ENCODE assay signal across 8 cellular contexts in the genomic region with DNA sequence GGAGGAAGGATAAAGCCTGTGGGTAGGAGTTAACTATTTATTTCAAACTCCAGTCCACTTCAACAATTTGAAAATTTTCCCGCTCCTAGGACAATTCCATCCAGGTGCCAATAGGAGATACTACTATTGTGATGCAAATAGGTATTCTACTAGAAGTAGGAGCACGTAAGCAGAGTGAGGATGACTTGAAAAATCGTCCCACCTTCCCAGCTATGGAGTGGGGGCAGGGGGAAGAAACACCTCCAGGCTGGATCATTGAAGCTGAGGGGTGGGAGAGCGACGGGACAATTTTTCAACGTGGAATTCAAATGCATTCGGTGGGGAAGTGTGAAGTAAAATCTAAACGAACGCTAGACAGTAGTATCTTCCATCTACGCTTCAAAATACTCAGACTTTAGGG. TPM values are rescaled to one million over a fixed set of nuclear protein-coding genes. Genes with fewer than 3 reads are reported as not detected.
DNase-seq lines count a peak whose midpoint lies in the region; ATAC-seq and TF ChIP-seq lines count a peak whose summit lies in the region.

No MANE protein-coding gene starts in this region.

- H3K27me3 ChIP-seq in GM23338 (ENCODE audit: insufficient read depth): no peaks in the 10 kb centered on the region
- H3K27me3 ChIP-seq in smooth muscle cell (ENCODE audit: low read depth): no peaks in the 10 kb centered on the region

- H3K36me3 ChIP-seq in GM23338 (ENCODE audit: insufficient read depth) (no peaks in the 10 kb centered on the region), smooth muscle cell (ENCODE audit: low read depth) (no peaks in the 10 kb centered on the region)

- TF ChIP-seq CTCF in GM23338 (conservative IDR thresholded peaks at IDR 0.05; ENCODE audit: low read depth in 2 of 2) (no peak), smooth muscle cell (IDR thresholded peaks at IDR 0.05; ENCODE audit: borderline replicate concordance, insufficient read depth, poor library complexity, severe bottlenecking) (no peak)

- peak overlapping the region; percentile 91 for H3K27ac ChIP-seq in GM23338 (ENCODE audit: low read depth)
- H3K27ac ChIP-seq in smooth muscle cell (ENCODE audit: low read depth): peak overlapping the region; percentile 91

- peak overlapping the region; percentile 92 for H3K27ac Mint-ChIP-seq in GM23338
- H3K27ac Mint-ChIP-seq in activated T-helper 1 cell treated with anti-CD3 and anti-CD28 coated beads, Interleukin-12 subunit alpha, Interleukin-12 subunit beta, Interleukin-2, Interleukin-4 antibody, amounts not matched to agents 30 ng/mL and 10 ng/mL and 1 ng/mL, durations not matched to agents 14 hours and 24 hours and 36 hours: peak overlapping the region; percentile 55

- ATAC-seq in GM23338 (peak; percentile 47), GM21619 (IDR thresholded peaks at IDR 0.05; ENCODE audit: unreplicated experiment) (no peak), HG03469 (IDR thresholded peaks at IDR 0.05; ENCODE audit: unreplicated experiment) (no peak), GM21360 (IDR thresholded peaks at IDR 0.05; ENCODE audit: unreplicated experiment) (no peak)

- peak overlapping the region; percentile 88 for H3K4me3 ChIP-seq in GM23338
- H3K4me3 ChIP-seq in iPS-18c (ENCODE audit: insufficient read depth, low read depth, low read length): peak overlapping the region; percentile 72; the same call in 1 of the 2 replicates
- peak overlapping the region; percentile 98 for H3K4me3 ChIP-seq in smooth muscle cell

- no peaks in the 10 kb centered on the region for H3F3A ChIP-seq in GM23338 (replicated peaks; ENCODE audit: low read depth)
- H3F3A ChIP-seq in smooth muscle cell (ENCODE audit: low read depth): peaks cover 6% of the 10 kb centered on the region

- DNase-seq in GM23338 (ENCODE audit: low spot score): peak; percentile 73
- no peak for DNase-seq in activated T-helper 1 cell treated with anti-CD3 and anti-CD28 coated beads, Interleukin-12 subunit alpha, Interleukin-12 subunit beta, Interleukin-2, Interleukin-4 antibody, amounts not matched to agents 30 ng/mL and 10 ng/mL and 1 ng/mL, durations not matched to agents 14 hours and 24 hours and 36 hours (ENCODE audit: low spot score)
- no peak for DNase-seq in smooth muscle cell (lab: John Stamatoyannopoulos, UW; ENCODE audit: unreplicated experiment)
- no peak for DNase-seq in D341Med (ENCODE audit: low spot score)

- H3K9ac ChIP-seq in smooth muscle cell (ENCODE audit: low read depth): peak overlapping the region; percentile 94

- H3K79me2 ChIP-seq in GM23338 (replicated peaks; ENCODE audit: insufficient read depth): peaks cover 36% of the 10 kb centered on the region
- H3K79me2 ChIP-seq in smooth muscle cell (ENCODE audit: low read depth): peaks cover 40% of the 10 kb centered on the region

- H3K9me3 ChIP-seq in iPS-18c (ENCODE audit: control insufficient read depth, insufficient read depth, low read length) (no peaks in the 10 kb centered on the region), smooth muscle cell (replicated peaks; ENCODE audit: low read depth) (no peaks in the 10 kb centered on the region)

- H3K4me2 ChIP-seq in GM23338 (peak overlapping the region; percentile 76), smooth muscle cell (peak overlapping the region; percentile 88)

- H2AFZ ChIP-seq in GM23338: 0 out of 2 replicates have a peak overlapping the region, but pooled peaks have one; percentile 52
- peak overlapping the region; percentile 79 for H2AFZ ChIP-seq in smooth muscle cell (ENCODE audit: low read depth)

- WGBS in smooth muscle cell (ENCODE audit: low lambda C conversion rate): 8% methylated on average over 10 of the region's 10 CpGs

- peaks cover 3% of the 10 kb centered on the region; the same call in 1 of the 3 replicates for H3K9me3 Mint-ChIP-seq in GM23338
- no peaks in the 10 kb centered on the region for H3K9me3 Mint-ChIP-seq in activated T-helper 1 cell treated with anti-CD3 and anti-CD28 coated beads, Interleukin-12 subunit alpha, Interleukin-12 subunit beta, Interleukin-2, Interleukin-4 antibody, amounts not matched to agents 30 ng/mL and 10 ng/mL and 1 ng/mL, durations not matched to agents 14 hours and 24 hours and 36 hours

- H4K20me1 ChIP-seq in GM23338 (replicated peaks; ENCODE audit: insufficient read depth) (no peaks in the 10 kb centered on the region), smooth muscle cell (ENCODE audit: low read depth) (peaks cover 13% of the 10 kb centered on the region)

- H3K4me3 Mint-ChIP-seq in GM23338: peak overlapping the region; percentile 99
- peak overlapping the region; percentile 79 for H3K4me3 Mint-ChIP-seq in activated T-helper 1 cell treated with anti-CD3 and anti-CD28 coated beads, Interleukin-12 subunit alpha, Interleukin-12 subunit beta, Interleukin-2, Interleukin-4 antibody, amounts not matched to agents 30 ng/mL and 10 ng/mL and 1 ng/mL, durations not matched to agents 14 hours and 24 hours and 36 hours

- peaks cover 5% of the 10 kb centered on the region for H3K27me3 Mint-ChIP-seq in GM23338 (ENCODE audit: insufficient read depth, low read depth, poor library complexity)
- H3K27me3 Mint-ChIP-seq in activated T-helper 1 cell treated with anti-CD3 and anti-CD28 coated beads, Interleukin-12 subunit alpha, Interleukin-12 subunit beta, Interleukin-2, Interleukin-4 antibody, amounts not matched to agents 30 ng/mL and 10 ng/mL and 1 ng/mL, durations not matched to agents 14 hours and 24 hours and 36 hours (ENCODE audit: insufficient read depth): peaks cover 26% of the 10 kb centered on the region

- H3K4me1 ChIP-seq in GM23338 (ENCODE audit: insufficient read depth) (peaks cover 41% of the 10 kb centered on the region), smooth muscle cell (ENCODE audit: low read depth) (peaks cover 36% of the 10 kb centered on the region)

- H3K36me3 Mint-ChIP-seq in GM23338 (ENCODE audit: low read depth): peaks cover 5% of the 10 kb centered on the region; the same call in 2 of the 3 replicates
- H3K36me3 Mint-ChIP-seq in activated T-helper 1 cell treated with anti-CD3 and anti-CD28 coated beads, Interleukin-12 subunit alpha, Interleukin-12 subunit beta, Interleukin-2, Interleukin-4 antibody, amounts not matched to agents 30 ng/mL and 10 ng/mL and 1 ng/mL, durations not matched to agents 14 hours and 24 hours and 36 hours (ENCODE audit: low read depth): no peaks in the 10 kb centered on the region

- H3K9me2 ChIP-seq in GM23338 (ENCODE audit: insufficient read depth): no peaks in the 10 kb centered on the region

- intact Hi-C loops in activated T-helper 1 cell treated with anti-CD3 and anti-CD28 coated beads, Interleukin-12 subunit alpha, Interleukin-12 subunit beta, Interleukin-2, Interleukin-4 antibody, amounts not matched to agents 30 ng/mL and 10 ng/mL and 1 ng/mL, durations not matched to agents 14 hours and 24 hours and 36 hours (cut with micrococcal nuclease): no loop called here

- H3K4me1 Mint-ChIP-seq in GM23338: peaks cover 41% of the 10 kb centered on the region
- peaks cover 14% of the 10 kb centered on the region for H3K4me1 Mint-ChIP-seq in activated T-helper 1 cell treated with anti-CD3 and anti-CD28 coated beads, Interleukin-12 subunit alpha, Interleukin-12 subunit beta, Interleukin-2, Interleukin-4 antibody, amounts not matched to agents 30 ng/mL and 10 ng/mL and 1 ng/mL, durations not matched to agents 14 hours and 24 hours and 36 hours (ENCODE audit: low read depth)

TF ChIP-seq in GM23338, 12 proteins besides CTCF, POLR2A, EP300 and RAD21 (continues in another document):
- no peak for TF ChIP-seq EZH2 (IDR thresholded peaks at IDR 0.05; ENCODE audit: low read depth, unreplicated experiment)
- TF ChIP-seq, protein P1, sequence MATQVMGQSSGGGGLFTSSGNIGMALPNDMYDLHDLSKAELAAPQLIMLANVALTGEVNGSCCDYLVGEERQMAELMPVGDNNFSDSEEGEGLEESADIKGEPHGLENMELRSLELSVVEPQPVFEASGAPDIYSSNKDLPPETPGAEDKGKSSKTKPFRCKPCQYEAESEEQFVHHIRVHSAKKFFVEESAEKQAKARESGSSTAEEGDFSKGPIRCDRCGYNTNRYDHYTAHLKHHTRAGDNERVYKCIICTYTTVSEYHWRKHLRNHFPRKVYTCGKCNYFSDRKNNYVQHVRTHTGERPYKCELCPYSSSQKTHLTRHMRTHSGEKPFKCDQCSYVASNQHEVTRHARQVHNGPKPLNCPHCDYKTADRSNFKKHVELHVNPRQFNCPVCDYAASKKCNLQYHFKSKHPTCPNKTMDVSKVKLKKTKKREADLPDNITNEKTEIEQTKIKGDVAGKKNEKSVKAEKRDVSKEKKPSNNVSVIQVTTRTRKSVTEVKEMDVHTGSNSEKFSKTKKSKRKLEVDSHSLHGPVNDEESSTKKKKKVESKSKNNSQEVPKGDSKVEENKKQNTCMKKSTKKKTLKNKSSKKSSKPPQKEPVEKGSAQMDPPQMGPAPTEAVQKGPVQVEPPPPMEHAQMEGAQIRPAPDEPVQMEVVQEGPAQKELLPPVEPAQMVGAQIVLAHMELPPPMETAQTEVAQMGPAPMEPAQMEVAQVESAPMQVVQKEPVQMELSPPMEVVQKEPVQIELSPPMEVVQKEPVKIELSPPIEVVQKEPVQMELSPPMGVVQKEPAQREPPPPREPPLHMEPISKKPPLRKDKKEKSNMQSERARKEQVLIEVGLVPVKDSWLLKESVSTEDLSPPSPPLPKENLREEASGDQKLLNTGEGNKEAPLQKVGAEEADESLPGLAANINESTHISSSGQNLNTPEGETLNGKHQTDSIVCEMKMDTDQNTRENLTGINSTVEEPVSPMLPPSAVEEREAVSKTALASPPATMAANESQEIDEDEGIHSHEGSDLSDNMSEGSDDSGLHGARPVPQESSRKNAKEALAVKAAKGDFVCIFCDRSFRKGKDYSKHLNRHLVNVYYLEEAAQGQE (IDR thresholded peaks at IDR 0.05; ENCODE audit: unreplicated experiment): no peak
- TF ChIP-seq ETS1 (IDR thresholded peaks at IDR 0.05): no peak
- no peak for TF ChIP-seq ZNF114 (CRISPR knock-in tag; IDR thresholded peaks at IDR 0.05)
- no peak for TF ChIP-seq EZH2phosphoT487 (IDR thresholded peaks at IDR 0.05; ENCODE audit: unreplicated experiment)

RNA-seq across cellular contexts. Expression of gene ARHGAP42, which starts 0.6 kb away (rescaled TPM):
- 32.2 and 35.7 TPM in 2 replicates for total RNA-seq in GM23338 (2014; rRNA removed; shearing (Covaris generic))
- polyA plus RNA-seq in GM23338 (2016; fragmentation: Nextera tagmentation; extraction: Ambion mirVana): 23.5 and 23.7 TPM in 2 replicates
- total RNA-seq in activated T-helper 1 cell treated with anti-CD3 and anti-CD28 coated beads, Interleukin-12 subunit alpha, Interleukin-12 subunit beta, Interleukin-2, Interleukin-4 antibody, amounts not matched to agents 30 ng/mL and 10 ng/mL and 1 ng/mL, durations not matched to agents 14 hours and 24 hours and 36 hours: 0.10 and 0.24 TPM in 2 replicates
- 49.3 and 53.4 TPM in 2 replicates for total RNA-seq in smooth muscle cell
- 12.2 and 12.7 TPM in 2 replicates for polyA plus RNA-seq in smooth muscle cell

Comparison
In these comparisons a context has a peak if more than half of its experiments do, and no peak if none do; other contexts are left out.
1. RNA of gene ARHGAP42, which starts 0.6 kb away (total RNA-seq): 49.3 to 53.4 TPM in smooth muscle cell and 32.2 to 35.7 TPM in GM23338; 0.10 to 0.24 TPM in activated T-helper 1 cell treated with anti-CD3 and anti-CD28 coated beads, Interleukin-12 subunit alpha, Interleukin-12 subunit beta, Interleukin-2, Interleukin-4 antibody, amounts not matched to agents 30 ng/mL and 10 ng/mL and 1 ng/mL, durations not matched to agents 14 hours and 24 hours and 36 hours; every median in the first group is over 10 times any median in the second.
2. Peak in every context shown above with its lines, with median percentiles within 50 percentile points of each other: H3K4me3 ChIP-seq.